Comparison of ENCODE assay signal across 7 cellular contexts in the genomic region with DNA sequence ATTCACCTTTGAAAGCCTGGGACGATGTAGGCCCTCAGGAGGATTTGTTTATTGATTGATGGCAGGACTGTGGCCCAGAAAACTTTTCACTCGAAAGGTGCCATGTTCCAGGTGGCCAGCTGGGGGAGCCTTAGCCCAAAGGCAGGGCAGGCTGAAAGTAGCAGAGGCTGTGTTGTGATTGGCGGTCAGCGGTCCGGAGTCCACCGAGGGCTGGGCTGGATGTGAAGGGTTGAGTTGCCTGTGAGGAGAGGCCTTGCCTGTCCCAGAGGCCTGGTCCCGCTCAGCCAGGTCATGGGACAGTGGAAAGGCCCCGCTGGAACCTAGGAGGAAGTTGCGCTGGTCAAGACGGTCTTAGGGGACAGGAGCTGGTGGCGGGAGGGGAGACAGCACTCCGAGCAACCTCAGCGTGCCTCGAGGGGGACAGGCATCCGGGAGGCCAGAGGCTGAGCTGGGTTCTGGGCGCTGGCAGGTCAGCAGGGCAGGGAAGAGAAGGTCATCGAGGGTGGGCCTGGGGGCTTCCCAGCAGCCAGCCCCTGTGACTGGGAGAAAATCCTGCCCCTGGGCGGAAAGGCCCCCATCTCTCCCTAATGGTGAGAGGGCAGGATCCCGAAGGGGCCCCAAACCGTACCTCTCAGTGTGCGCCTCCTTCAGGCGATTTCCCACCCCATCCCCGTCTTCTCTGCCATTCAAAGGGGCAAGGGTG. TPM values are rescaled to one million over a fixed set of nuclear protein-coding genes. Genes with fewer than 3 reads are reported as not detected.
DNase-seq lines count a peak whose midpoint lies in the region; ATAC-seq, FAIRE-seq and TF ChIP-seq lines count a peak whose summit lies in the region.

No MANE protein-coding gene starts in this region.

- CTCF ChIA-PET in H1 (lab: Charles Lee; ENCODE audit: partially characterized antibody) = interaction anchor here (0.8 to 2.2 kb wide), 11 partner anchors 8 to 1145 kb away, joined by 3 to 12 read pairs (median 5); no protein-coding TSS in a partner anchor

- no peak overlapping the region for H3K27ac ChIP-seq in H1 (ENCODE audit: low read depth, low read length)
- H3K27ac ChIP-seq in neural progenitor cell = no peak overlapping the region

- H3K36me3 ChIP-seq in H1 (ENCODE audit: control insufficient read depth in 2 of 4, insufficient read depth in 4 of 4, low read length in 3 of 4) = no peaks in the 10 kb centered on the region
- H3K36me3 ChIP-seq in neural progenitor cell = no peaks in the 10 kb centered on the region

- no peak overlapping the region for H3K18ac ChIP-seq in H1 (ENCODE audit: extremely low read depth, low read length)

- peak; percentile 83 to 94 (median 88) for TF ChIP-seq CTCF in H1 (IDR thresholded peaks at IDR 0.05; ENCODE audit: control extremely low read depth in 1 of 3, insufficient read depth in 1 of 3, low read depth in 1 of 3, low read length in 3 of 3)
- peak; percentile 83 for TF ChIP-seq CTCF in neural progenitor cell (IDR thresholded peaks at IDR 0.05)

- no peak overlapping the region for H3K23ac ChIP-seq in H1 (ENCODE audit: insufficient read length)

- no peak overlapping the region for H3K56ac ChIP-seq in H1 (replicated peaks; ENCODE audit: insufficient read length, low read depth, low read length)

- peak overlapping the region; percentile 97; the same call in 1 of the 2 replicates for H2AFZ ChIP-seq in H1 (ENCODE audit: low read length)
- H2AFZ ChIP-seq in neural progenitor cell (replicated peaks) = peak overlapping the region; percentile 99

- H2AK5ac ChIP-seq in H1 (ENCODE audit: low read depth, low read length) = no peak overlapping the region

- peaks cover 5% of the 10 kb centered on the region for H3K4me1 Mint-ChIP-seq in neural progenitor cell

- no peaks in the 10 kb centered on the region for H3K79me1 ChIP-seq in H1 (ENCODE audit: low read depth, low read length)

- no peaks in the 10 kb centered on the region for H3F3A ChIP-seq in neural progenitor cell (ENCODE audit: low read depth)

- H3K23me2 ChIP-seq in H1 (ENCODE audit: low read depth, low read length) = no peaks in the 10 kb centered on the region

- no peaks in the 10 kb centered on the region for H3K9me3 ChIP-seq in H1 (ENCODE audit: insufficient read depth in 2 of 2, low read depth in 1 of 2, low read length in 1 of 2)
- no peaks in the 10 kb centered on the region for H3K9me3 ChIP-seq in neural progenitor cell (ENCODE audit: low read depth)

- POLR2A ChIA-PET in H1 (lab: Charles Lee; ENCODE audit: partially characterized antibody) = interaction anchor here (0.6 to 0.7 kb wide), 2 partner anchors 128 to 134 kb away, joined by 4 read pairs; no protein-coding TSS in a partner anchor

- peak; percentile 82 to 90 for TF ChIP-seq RAD21 in H1 (IDR thresholded peaks at IDR 0.05 in 1 of 2, conservative IDR thresholded peaks at IDR 0.05 in 1 of 2; ENCODE audit: low read depth in 2 of 2, low read length in 2 of 2)

- WGBS in H1 (ENCODE audit: extremely low coverage in 1 of 2, insufficient coverage in 1 of 2, insufficient read length in 1 of 2, insufficient replicate concordance in 2 of 2, low coverage in 1 of 2, low lambda C conversion rate in 2 of 2, missing lambda C conversion rate in 1 of 2), 2 experiments = 57% methylated on average over 22 of the region's 23 CpGs; no CpG with 5 or more reads in 1 of the 2 experiments

- no peak overlapping the region for H3K14ac ChIP-seq in H1 (ENCODE audit: insufficient read length)

- no peak overlapping the region for H3K4ac ChIP-seq in H1 (replicated peaks; ENCODE audit: insufficient read length, low read depth, low read length)

- H3K4me3 Mint-ChIP-seq in neural progenitor cell = no peak overlapping the region

- H4K5ac ChIP-seq in H1 (ENCODE audit: insufficient read length, low read depth, low read length) = no peak overlapping the region

- H3K27me3 Mint-ChIP-seq in neural progenitor cell (ENCODE audit: insufficient read depth, low read depth) = no peaks in the 10 kb centered on the region

- H3K9ac ChIP-seq in H1 (replicated peaks in 1 of 4; ENCODE audit: extremely low read depth in 1 of 4, low read depth in 3 of 4, low read length in 3 of 4) (no peak overlapping the region), neural progenitor cell (no peak overlapping the region)

- ATAC-seq in GM21367 (IDR thresholded peaks at IDR 0.05; ENCODE audit: unreplicated experiment) (peak; percentile 71), HG03025 (IDR thresholded peaks at IDR 0.05; ENCODE audit: low FRiP score, unreplicated experiment) (no peak)

- H2BK5ac ChIP-seq in H1 (ENCODE audit: low read depth, low read length) = 0 out of 2 replicates have a peak overlapping the region, but pooled peaks have one; percentile 37

- FAIRE-seq in H1 (lab: Jason Lieb, UNC) = peak; percentile 72

- H3K27me3 ChIP-seq in H1 (replicated peaks in 1 of 4; ENCODE audit: control insufficient read depth in 3 of 4, extremely low read depth in 1 of 4, insufficient read depth in 3 of 4, low read length in 3 of 4) (no peaks in the 10 kb centered on the region), neural progenitor cell (no peaks in the 10 kb centered on the region)

- no peak for TF ChIP-seq EP300 in H1 (IDR thresholded peaks at IDR 0.05; ENCODE audit: borderline replicate concordance in 1 of 2, low read depth in 2 of 2, low read length in 2 of 2)

- H3K4me1 ChIP-seq in H1 (replicated peaks in 1 of 4; ENCODE audit: control insufficient read depth in 3 of 4, insufficient read depth in 4 of 4, low read length in 3 of 4) (peaks cover 0 to 3% (median 0%) of the 10 kb centered on the region in 4 experiments; a peak in 1 of 7 replicates), neural progenitor cell (no peaks in the 10 kb centered on the region)

- peak overlapping the region; percentile 46; the same call in 1 of the 2 replicates for H2BK15ac ChIP-seq in H1 (ENCODE audit: low read length)

- H3K4me3 ChIP-seq in H1 (ENCODE audit: extremely low read depth in 1 of 4, insufficient read depth in 2 of 4, low read depth in 3 of 4, low read length in 4 of 4) (no peak overlapping the region), neural progenitor cell (no peak overlapping the region)

- H2BK20ac ChIP-seq in H1 (ENCODE audit: low read length) = peak overlapping the region; percentile 64; the same call in 1 of the 2 replicates

- H3K9me3 Mint-ChIP-seq in neural progenitor cell = no peaks in the 10 kb centered on the region

- DNase-seq in G401 (ENCODE audit: low spot score) (peak; percentile 2), M059J (ENCODE audit: low read depth) (peak; percentile 17), H1 (ENCODE audit: low read depth in 1 of 2, low spot score in 2 of 2) (peak; percentile 70 to 89), neural progenitor cell (ENCODE audit: low spot score) (peak; percentile 82)
- DNase-seq in activated CD4-positive, alpha-beta T cell treated with anti-CD3 and anti-CD28 coated beads for 24 hours (ENCODE audit: low read depth in 2 of 2) = peak; percentile 12 to 46

- no peak overlapping the region for H2BK12ac ChIP-seq in H1 (ENCODE audit: low read depth, low read length)

- H3K79me2 ChIP-seq in H1 (ENCODE audit: control insufficient read depth in 1 of 2, insufficient read depth in 2 of 2, low read length in 2 of 2) = no peaks in the 10 kb centered on the region
- H3K79me2 ChIP-seq in neural progenitor cell (ENCODE audit: low read depth) = no peaks in the 10 kb centered on the region

- peak in 1 of 2 experiments; percentile 33; a peak in 1 of 3 replicates for TF ChIP-seq POLR2A in H1 (IDR thresholded peaks at IDR 0.05; ENCODE audit: control extremely low read depth in 1 of 2, low read depth in 2 of 2, low read length in 2 of 2)

- H3K4me2 ChIP-seq in H1 (ENCODE audit: insufficient read depth in 1 of 2, low read depth in 2 of 2, low read length in 2 of 2) (peak overlapping the region in 1 of 2 experiments; percentile 46; a peak in 2 of 4 replicates), neural progenitor cell (no peak overlapping the region)

- H4K8ac ChIP-seq in H1 (ENCODE audit: extremely low read depth, insufficient read depth, low read length) = peak overlapping the region; percentile 94

- in situ Hi-C loops in G401 (cut with HindIII; ENCODE audit: low sequenced_read_pairs) = no loop called here

- H4K20me1 ChIP-seq in H1 (replicated peaks in 1 of 2; ENCODE audit: control insufficient read depth in 1 of 2, insufficient read depth in 2 of 2, low read length in 2 of 2) (no peaks in the 10 kb centered on the region), neural progenitor cell (ENCODE audit: low read depth) (no peaks in the 10 kb centered on the region)

- peaks cover 4% of the 10 kb centered on the region for H3K36me3 Mint-ChIP-seq in neural progenitor cell

- H2BK120ac ChIP-seq in H1 (replicated peaks; ENCODE audit: low read depth, low read length) = no peak overlapping the region

- no peak overlapping the region for H3K27ac Mint-ChIP-seq in neural progenitor cell

- H4K91ac ChIP-seq in H1 (replicated peaks; ENCODE audit: insufficient read length, low read length) = peak overlapping the region; percentile 33

RNA-seq across cellular contexts. Expression of a gene that starts 26.3 kb away (rescaled TPM):
- total RNA-seq in G401 (2014; rRNA removed; shearing (Covaris generic)) = not detected in 2 replicates
- not detected in 2 replicates for total RNA-seq in M059J (2014; rRNA removed; shearing (Covaris generic))
- not detected in 2 replicates for total RNA-seq in H1 (2021; fragmentation: NEBNext Ultra II Directional; extraction: Animal tissue kit (Norgen Biotek cat#: 25700))
- polyA plus RNA-seq in H1 (2011; rRNA removed) = not detected in 2 replicates
- polyA plus RNA-seq in H1 (2011; cell fraction: cytosol; rRNA removed) = not detected
- polyA plus RNA-seq in H1 (2011; cell fraction: nucleus; rRNA removed) = not detected
- polyA plus RNA-seq in H1 (2012, experiment 1 of 2) = not detected in 4 replicates
- polyA plus RNA-seq in H1 (2012, experiment 2 of 2) = not detected
- not detected for polyA plus RNA-seq in H1 (2013, experiment 1 of 2)
- polyA plus RNA-seq in H1 (2013, experiment 2 of 2) = not detected
- not detected in 2 replicates for polyA minus RNA-seq in H1 (2011; rRNA and poly(A)+ RNA removed)
- polyA minus RNA-seq in H1 (2011; cell fraction: cytosol; rRNA and poly(A)+ RNA removed) = not detected
- polyA minus RNA-seq in H1 (2011; cell fraction: nucleus; rRNA and poly(A)+ RNA removed) = not detected
- total RNA-seq in neural progenitor cell (ENCODE audit: low replicate concordance) = not detected in 2 replicates

RNA-seq across cellular contexts. Expression of a gene that starts 39.2 kb away (rescaled TPM):
- 49.2 and 56.4 TPM in 2 replicates for total RNA-seq in G401 (2014; rRNA removed; shearing (Covaris generic))
- total RNA-seq in M059J (2014; rRNA removed; shearing (Covaris generic)) = 12.4 and 13.2 TPM in 2 replicates
- 45.2 and 46.7 TPM in 2 replicates for total RNA-seq in H1 (2021; fragmentation: NEBNext Ultra II Directional; extraction: Animal tissue kit (Norgen Biotek cat#: 25700))
- 98.8 and 104 TPM in 2 replicates for polyA plus RNA-seq in H1 (2011; rRNA removed)
- 84.0 TPM for polyA plus RNA-seq in H1 (2011; cell fraction: cytosol; rRNA removed)
- polyA plus RNA-seq in H1 (2011; cell fraction: nucleus; rRNA removed) = 132 TPM
- polyA plus RNA-seq in H1 (2012, experiment 1 of 2) = 42.7 to 63.6 TPM (median 60.1 TPM) in 4 replicates
- 60.9 TPM for polyA plus RNA-seq in H1 (2012, experiment 2 of 2)
- polyA plus RNA-seq in H1 (2013, experiment 1 of 2) = 42.5 TPM
- polyA plus RNA-seq in H1 (2013, experiment 2 of 2) = 37.4 TPM
- polyA minus RNA-seq in H1 (2011; rRNA and poly(A)+ RNA removed) = 18.7 and 22.0 TPM in 2 replicates
- 14.5 TPM for polyA minus RNA-seq in H1 (2011; cell fraction: cytosol; rRNA and poly(A)+ RNA removed)
- 35.0 TPM for polyA minus RNA-seq in H1 (2011; cell fraction: nucleus; rRNA and poly(A)+ RNA removed)
- total RNA-seq in neural progenitor cell (ENCODE audit: low replicate concordance) = 19.0 and 37.8 TPM in 2 replicates

RNA-seq across cellular contexts. Expression of a gene that starts 52.0 kb away (rescaled TPM):
- total RNA-seq in G401 (2014; rRNA removed; shearing (Covaris generic)) = 41.9 and 54.9 TPM in 2 replicates
- 12.9 and 18.4 TPM in 2 replicates for total RNA-seq in M059J (2014; rRNA removed; shearing (Covaris generic))
- total RNA-seq in H1 (2021; fragmentation: NEBNext Ultra II Directional; extraction: Animal tissue kit (Norgen Biotek cat#: 25700)) = 22.1 and 22.3 TPM in 2 replicates
- 7.6 and 9.2 TPM in 2 replicates for polyA plus RNA-seq in H1 (2011; rRNA removed)
- 10.0 TPM for polyA plus RNA-seq in H1 (2011; cell fraction: cytosol; rRNA removed)
- polyA plus RNA-seq in H1 (2011; cell fraction: nucleus; rRNA removed) = 18.3 TPM
- polyA plus RNA-seq in H1 (2012, experiment 1 of 2) = 14.2 to 18.4 TPM (median 16.7 TPM) in 4 replicates
- polyA plus RNA-seq in H1 (2012, experiment 2 of 2) = 6.4 TPM
- 8.0 TPM for polyA plus RNA-seq in H1 (2013, experiment 1 of 2)
- polyA plus RNA-seq in H1 (2013, experiment 2 of 2) = 8.6 TPM
- polyA minus RNA-seq in H1 (2011; rRNA and poly(A)+ RNA removed) = 17.7 and 19.0 TPM in 2 replicates
- polyA minus RNA-seq in H1 (2011; cell fraction: cytosol; rRNA and poly(A)+ RNA removed) = 10.9 TPM
- polyA minus RNA-seq in H1 (2011; cell fraction: nucleus; rRNA and poly(A)+ RNA removed) = 23.2 TPM
- 20.4 and 34.7 TPM in 2 replicates for total RNA-seq in neural progenitor cell (ENCODE audit: low replicate concordance)

RNA-seq across cellular contexts. Expression of a gene that starts 52.3 kb away (rescaled TPM):
- total RNA-seq in G401 (2014; rRNA removed; shearing (Covaris generic)) = 0.25 and 0.88 TPM in 2 replicates
- total RNA-seq in M059J (2014; rRNA removed; shearing (Covaris generic)) = 0.15 and 1.2 TPM in 2 replicates
- total RNA-seq in H1 (2021; fragmentation: NEBNext Ultra II Directional; extraction: Animal tissue kit (Norgen Biotek cat#: 25700)) = 0.52 and 0.54 TPM in 2 replicates
- 0.72 and 1.00 TPM in 2 replicates for polyA plus RNA-seq in H1 (2011; rRNA removed)
- polyA plus RNA-seq in H1 (2011; cell fraction: cytosol; rRNA removed) = 0.65 TPM
- 1.7 TPM for polyA plus RNA-seq in H1 (2011; cell fraction: nucleus; rRNA removed)
- polyA plus RNA-seq in H1 (2012, experiment 1 of 2) = 0.37 to 1.00 TPM (median 0.83 TPM) in 4 replicates
- 0.43 TPM for polyA plus RNA-seq in H1 (2012, experiment 2 of 2)
- polyA plus RNA-seq in H1 (2013, experiment 1 of 2) = 0.57 TPM
- 0.53 TPM for polyA plus RNA-seq in H1 (2013, experiment 2 of 2)
- polyA minus RNA-seq in H1 (2011; rRNA and poly(A)+ RNA removed) = 0.12 and 0.57 TPM in 2 replicates
- not detected for polyA minus RNA-seq in H1 (2011; cell fraction: cytosol; rRNA and poly(A)+ RNA removed)
- polyA minus RNA-seq in H1 (2011; cell fraction: nucleus; rRNA and poly(A)+ RNA removed) = 1.2 TPM
- 0.25 TPM in 1 of 2 replicates, not detected in the other for total RNA-seq in neural progenitor cell (ENCODE audit: low replicate concordance)

Comparison
In these comparisons a context has a peak if more than half of its experiments do, and no peak if none do; other contexts are left out.
1. DNase-seq: peak in every context shown above with its lines; median percentile 82 in neural progenitor cell; 80 in H1; 29 in activated CD4-positive, alpha-beta T cell treated with anti-CD3 and anti-CD28 coated beads for 24 hours; 17 in M059J; 2 in G401.